In genomic region chr1:15698201-15698600, GRCh38 we compare ENCODE assay signal across 32 cellular contexts. TPM values are rescaled to one million over a fixed set of nuclear protein-coding genes. Genes with fewer than 3 reads are reported as not detected.
DNase-seq lines count a peak whose midpoint lies in the region; TF ChIP-seq lines count a peak whose summit lies in the region.
"Had no signal": no experiment of that assay in that cellular context is flagged by ENCODE, and none has a peak within 500 bp of the region (broad histone marks: within the 10 kb centered on the region; RNA-seq: fewer than 3 reads in every experiment).

No MANE protein-coding gene starts in this region.

- BruUV-seq in OCI-LY7 (replicated peaks; lab: Mats Ljungman, UMichigan) = no TSS peak

- peak overlapping the region; percentile 26 for H3K4me3 Mint-ChIP-seq in T-helper 2 cell treated with Interferon-gamma antibody and Interleukin-4, amounts not matched to agents 5 μg/mL and 100 μg/mL, for 36 hours
- peak overlapping the region; percentile 26 for H3K4me3 Mint-ChIP-seq in dendritic cell treated with granulocyte-macrophage colony-stimulating factor and Interleukin-4, amounts not matched to agents 40 ng/mL and 50 ng/mL, for 4 days
- H3K4me3 Mint-ChIP-seq: H9, nephron progenitor cell had no signal

- H4K20me1 ChIP-seq in BLaER1 (peaks cover 92% of the 10 kb centered on the region), OCI-LY7 (ENCODE audit: insufficient read depth, low read length) (no peaks in the 10 kb centered on the region)

- H3K36me3 ChIP-seq in BLaER1 = peaks cover 33% of the 10 kb centered on the region
- H3K36me3 ChIP-seq in OCI-LY7 (ENCODE audit: insufficient read depth, low read length) = peaks cover 11% of the 10 kb centered on the region
- H3K36me3 ChIP-seq: cardiac muscle cell, colonic mucosa had no signal

- H2AFZ ChIP-seq in OCI-LY7 (ENCODE audit: low read length) = no peak overlapping the region

- H3K9me3 ChIP-seq in BLaER1 (no peaks in the 10 kb centered on the region), OCI-LY7 (ENCODE audit: low read length) (no peaks in the 10 kb centered on the region)
- H3K9me3 ChIP-seq: colonic mucosa, heart left ventricle, MG63, SJSA1, tibial nerve had no signal

- no peaks in the 10 kb centered on the region for H3K9me3 Mint-ChIP-seq in T-helper 2 cell treated with Interferon-gamma antibody and Interleukin-4, amounts not matched to agents 5 μg/mL and 100 μg/mL, for 36 hours
- H3K9me3 Mint-ChIP-seq in dendritic cell treated with granulocyte-macrophage colony-stimulating factor and Interleukin-4, amounts not matched to agents 40 ng/mL and 50 ng/mL, for 4 days = no peaks in the 10 kb centered on the region
- H3K9me3 Mint-ChIP-seq: H9, nephron progenitor cell had no signal

- H3K4me2 ChIP-seq in BLaER1 = peak overlapping the region; percentile 83
- H3K4me2 ChIP-seq in OCI-LY7 (ENCODE audit: low read length) = peak overlapping the region; percentile 74
- H3K4me2 ChIP-seq: smooth muscle cell had no signal

- H3K4me1 ChIP-seq in BLaER1 = peaks cover 42% of the 10 kb centered on the region
- peaks cover 36% of the 10 kb centered on the region for H3K4me1 ChIP-seq in OCI-LY7 (ENCODE audit: insufficient read depth, low read length, poor library complexity, severe bottlenecking)

- peaks cover 34% of the 10 kb centered on the region; the same call in 1 of the 2 replicates for H3K79me2 ChIP-seq in OCI-LY7 (ENCODE audit: insufficient read depth, low read depth, low read length)

- H3K27ac ChIP-seq in BLaER1 (peak overlapping the region; percentile 54; the same call in 1 of the 2 replicates), OCI-LY7 (ENCODE audit: low read depth, low read length, poor library complexity, severe bottlenecking) (peak overlapping the region; percentile 93)
- H3K27ac ChIP-seq: colonic mucosa, SJSA1 had no signal

- H3K27me3 Mint-ChIP-seq in T-helper 2 cell treated with Interferon-gamma antibody and Interleukin-4, amounts not matched to agents 5 μg/mL and 100 μg/mL, for 36 hours (ENCODE audit: low read depth) = no peaks in the 10 kb centered on the region
- H3K27me3 Mint-ChIP-seq in dendritic cell treated with granulocyte-macrophage colony-stimulating factor and Interleukin-4, amounts not matched to agents 40 ng/mL and 50 ng/mL, for 4 days = no peaks in the 10 kb centered on the region

- peak overlapping the region; percentile 64; the same call in 1 of the 2 replicates for H3K9ac ChIP-seq in BLaER1

- H3K27me3 ChIP-seq in BLaER1 = no peaks in the 10 kb centered on the region
- H3K27me3 ChIP-seq: cardiac muscle cell, colonic mucosa, heart left ventricle, MG63, SJSA1, tibial nerve had no signal

- peaks cover 12% of the 10 kb centered on the region for H3K36me3 Mint-ChIP-seq in T-helper 2 cell treated with Interferon-gamma antibody and Interleukin-4, amounts not matched to agents 5 μg/mL and 100 μg/mL, for 36 hours (ENCODE audit: low read depth)
- H3K36me3 Mint-ChIP-seq in dendritic cell treated with granulocyte-macrophage colony-stimulating factor and Interleukin-4, amounts not matched to agents 40 ng/mL and 50 ng/mL, for 4 days (ENCODE audit: low read depth) = peaks cover 47% of the 10 kb centered on the region

- TF ChIP-seq CTCF in OCI-LY7 (conservative IDR thresholded peaks at IDR 0.05; ENCODE audit: low read length) = no peak
- TF ChIP-seq CTCF in GM10248 (IDR thresholded peaks at IDR 0.05; ENCODE audit: control extremely low read depth, extremely low read depth, low read depth, missing control alignments) = no peak

- CTCF ChIA-PET in OCI-LY7 (lab: Charles Lee; ENCODE audit: unreplicated experiment) = no interaction called here
- CTCF ChIA-PET in GM10248 (lab: Yijun Ruan, JAX) = interaction anchor here (1.6 to 1.8 kb wide), 2 partner anchors 12 to 13 kb away, joined by 4 to 9 read pairs; no protein-coding TSS in a partner anchor

- peaks cover 21% of the 10 kb centered on the region for H3K4me1 Mint-ChIP-seq in T-helper 2 cell treated with Interferon-gamma antibody and Interleukin-4, amounts not matched to agents 5 μg/mL and 100 μg/mL, for 36 hours (ENCODE audit: low read depth)
- peaks cover 79% of the 10 kb centered on the region for H3K4me1 Mint-ChIP-seq in dendritic cell treated with granulocyte-macrophage colony-stimulating factor and Interleukin-4, amounts not matched to agents 40 ng/mL and 50 ng/mL, for 4 days (ENCODE audit: low read depth)

- POLR2A ChIA-PET in OCI-LY7 (lab: Charles Lee) = interaction anchor here (0.6 to 2.0 kb wide), 7 partner anchors 12 to 705 kb away, joined by 3 to 9 read pairs (median 4); no protein-coding TSS in a partner anchor
- POLR2A ChIA-PET in GM10248 (lab: Yijun Ruan, JAX) = interaction anchor here (0.5 kb wide), 1 partner anchor 16 kb away, joined by 7 read pairs; no protein-coding TSS in a partner anchor

- H3K4me3 ChIP-seq in BLaER1 (peak overlapping the region; percentile 53), OCI-LY7 (ENCODE audit: low read depth, low read length, poor library complexity, severe bottlenecking) (peak overlapping the region; percentile 63)
- H3K4me3 ChIP-seq: cardiac muscle cell, colonic mucosa, MG63, SJSA1, smooth muscle cell, tibial nerve had no signal

- no peak for DNase-seq in T-helper 2 cell treated with Interferon-gamma antibody and Interleukin-4, amounts not matched to agents 5 μg/mL and 100 μg/mL, for 36 hours (ENCODE audit: low spot score)
- DNase-seq in T-helper 2 cell = no peak
- no peak for DNase-seq in OCI-LY7 (ENCODE audit: low spot score)
- DNase-seq in SHP77 treated with DMSO at 0.1 percent for 48 hours (lab: John Stamatoyannopoulos, UW) = no peak
- no peak for DNase-seq in GM10248 (ENCODE audit: extremely low spot score)
- no peak for DNase-seq in DMS114 treated with DMSO at 0.1 percent for 48 hours (lab: John Stamatoyannopoulos, UW; ENCODE audit: unreplicated experiment)
- DNase-seq: 8988T; activated CD4-positive, alpha-beta T cell treated with anti-CD3 and anti-CD28 coated beads, Interleukin-2, amount 50 U/mL, for 1 hour; activated gamma-delta T cell; anterior cingulate cortex; colonic mucosa; DMS153; H9; heart left ventricle; kidney; MG63; NCI-H1417 treated with DMSO at 0.1 percent for 48 hours; NCI-H2081; NCI-H226; nephron progenitor cell; stimulated activated CD4-positive, alpha-beta T cell treated with anti-CD3 and anti-CD28 coated beads, Interleukin-2, amount 100 ng/mL, for 24 hours had no signal

- intact Hi-C loops in OCI-LY7 (cut with micrococcal nuclease; ENCODE audit: unreplicated experiment) = no loop called here
- intact Hi-C loops in dendritic cell treated with granulocyte-macrophage colony-stimulating factor and Interleukin-4, amounts not matched to agents 40 ng/mL and 50 ng/mL, for 4 days (cut with micrococcal nuclease) = loop anchor here (5.0 kb wide), 1 partner anchor 36 kb away; no protein-coding TSS in a partner anchor

- no peak overlapping the region for H3K27ac Mint-ChIP-seq in T-helper 2 cell treated with Interferon-gamma antibody and Interleukin-4, amounts not matched to agents 5 μg/mL and 100 μg/mL, for 36 hours
- peak overlapping the region; percentile 97 for H3K27ac Mint-ChIP-seq in dendritic cell treated with granulocyte-macrophage colony-stimulating factor and Interleukin-4, amounts not matched to agents 40 ng/mL and 50 ng/mL, for 4 days
- H3K27ac Mint-ChIP-seq: H9 had no signal

- H3K9me2 ChIP-seq in OCI-LY7 (ENCODE audit: insufficient read depth, low read length) = no peaks in the 10 kb centered on the region

RNA-seq across cellular contexts. Expression of gene PLEKHM2, which starts 14.1 kb away (rescaled TPM):
- total RNA-seq in OCI-LY7 (2014; rRNA removed; shearing (Covaris generic)) = 18.8 and 27.5 TPM in 2 replicates
- total RNA-seq in OCI-LY7 (2022) = 38.5 and 45.7 TPM in 2 replicates

RNA-seq across cellular contexts. Expression of gene SLC25A34, which starts 37.9 kb away (rescaled TPM):
- 1.2 and 1.4 TPM in 2 replicates for total RNA-seq in OCI-LY7 (2014; rRNA removed; shearing (Covaris generic))
- 2.2 TPM in 2 replicates for total RNA-seq in OCI-LY7 (2022)

RNA-seq across cellular contexts. Expression of gene TMEM82, which starts 44.1 kb away (rescaled TPM):
- total RNA-seq in OCI-LY7 (2014; rRNA removed; shearing (Covaris generic)) = not detected in 2 replicates
- not detected in 2 replicates for total RNA-seq in OCI-LY7 (2022)
- total RNA-seq: fibroblast of villous mesenchyme; heart left ventricle; mononuclear cell; osteocyte; RPMI7951; SJSA1; smooth muscle cell; T-helper 2 cell treated with Interferon-gamma antibody and Interleukin-4, amounts not matched to agents 100 ng/mL and 5 ng/mL, for 36 hours; tibial nerve had no signal
